Comparison of ENCODE assay signal across 9 cellular contexts in the genomic region with DNA sequence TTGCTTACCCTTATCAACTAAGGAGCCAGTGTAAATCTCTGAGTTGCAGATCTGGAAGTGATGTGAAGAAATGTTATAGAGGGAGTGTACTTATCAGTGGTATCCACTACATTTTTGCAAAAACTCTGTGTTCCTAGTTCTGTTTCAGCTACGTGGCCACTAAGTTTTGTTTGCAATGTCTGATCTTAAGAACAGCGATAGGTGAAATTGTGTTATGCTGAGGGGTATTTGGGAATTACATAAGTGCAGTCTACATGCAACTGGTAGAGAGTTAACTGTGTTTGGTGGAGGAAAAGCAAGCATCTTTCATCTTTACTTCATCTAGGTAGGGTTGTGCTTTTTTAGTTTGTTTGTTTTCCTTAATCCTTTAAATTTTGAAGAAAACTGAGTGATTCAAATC.
DNase-seq lines count a peak whose midpoint lies in the region; ATAC-seq, FAIRE-seq and TF ChIP-seq lines count a peak whose summit lies in the region.
"Had no signal": no experiment of that assay in that cellular context is flagged by ENCODE, and none has a peak within 500 bp of the region (broad histone marks: within the 10 kb centered on the region; RNA-seq: fewer than 3 reads in every experiment).

No MANE protein-coding gene starts in this region.

- no peak for DNase-seq in activated CD4-positive, alpha-beta T cell treated with anti-CD3 and anti-CD28 coated beads, Interleukin-2, amount 10 ng/mL, durations not matched to agents 7 days and 5 days
- no peak for DNase-seq in activated CD4-positive, alpha-beta T cell treated with anti-CD3 and anti-CD28 coated beads for 1 hour
- DNase-seq in activated B cell treated with CpG ODN at 0.5 μM for 24 hours = no peak
- no peak for DNase-seq in kidney
- peak; percentile 27 for DNase-seq in superior temporal gyrus (ENCODE audit: extremely low spot score)
- DNase-seq in RCC 7860 (ENCODE audit: low spot score) = no peak
- no peak for DNase-seq in anterior cingulate cortex (lab: John Stamatoyannopoulos, UW)
- no peak for DNase-seq in NCI-H82 treated with DMSO at 0.1 percent for 48 hours (lab: John Stamatoyannopoulos, UW; ENCODE audit: unreplicated experiment)

- H3K9ac ChIP-seq in kidney (ENCODE audit: low read length in 2 of 2) = no peak overlapping the region

- intact Hi-C loops in activated B cell treated with CpG ODN at 0.5 μM for 24 hours (cut with micrococcal nuclease) (loop anchor here (1.0 to 10.0 kb wide), 3 partner anchors 8 to 1370 kb away; a partner anchor contains a TSS), kidney (cut with DNase I) (no loop called here)

- H3K9me3 ChIP-seq in kidney (ENCODE audit: control insufficient read depth in 1 of 2, low read length in 2 of 2) = no peaks in the 10 kb centered on the region

- H3K9me3 Mint-ChIP-seq in activated CD4-positive, alpha-beta T cell treated with anti-CD3 and anti-CD28 coated beads, Interleukin-2, amount 10 ng/mL, durations not matched to agents 7 days and 5 days = no peaks in the 10 kb centered on the region
- H3K9me3 Mint-ChIP-seq in activated B cell treated with CpG ODN at 0.5 μM for 24 hours = no peaks in the 10 kb centered on the region

- H3K4me3 ChIP-seq in kidney (ENCODE audit: low read length in 2 of 2) = peak overlapping the region; percentile 3 to 15

- POLR2A ChIA-PET in activated CD4-positive, alpha-beta T cell treated with anti-CD3 and anti-CD28 coated beads, Interleukin-2, amount 10 ng/mL, durations not matched to agents 7 days and 5 days (lab: Charles Lee) = no interaction called here
- POLR2A ChIA-PET in activated B cell treated with CpG ODN at 0.5 μM for 24 hours (lab: Charles Lee) = interaction anchor here (1.0 to 11.2 kb wide), 17 partner anchors 11 to 110 kb away, joined by 3 to 279 read pairs (median 10); no protein-coding TSS in a partner anchor

- no peak for ATAC-seq in activated B cell treated with CpG ODN at 0.5 μM for 24 hours (ENCODE audit: low read depth)
- ATAC-seq: SK-N-SH treated with all-trans-retinoic acid at 6 μM for 48 hours had no signal

- CTCF ChIA-PET in activated CD4-positive, alpha-beta T cell treated with anti-CD3 and anti-CD28 coated beads, Interleukin-2, amount 10 ng/mL, durations not matched to agents 7 days and 5 days (lab: Charles Lee) = interaction anchor here (0.9 to 4.0 kb wide), 6 partner anchors 11 to 111 kb away, joined by 3 to 20 read pairs (median 3); no protein-coding TSS in a partner anchor
- CTCF ChIA-PET in activated B cell treated with CpG ODN at 0.5 μM for 24 hours (lab: Charles Lee) = interaction anchor here (0.7 to 2.9 kb wide), 10 partner anchors 15 to 161 kb away, joined by 3 to 17 read pairs (median 4); no protein-coding TSS in a partner anchor

- peak overlapping the region; percentile 38 to 78 for H3K27ac ChIP-seq in kidney (ENCODE audit: low read depth in 2 of 2, low read length in 2 of 2)

- H3K36me3 Mint-ChIP-seq in activated CD4-positive, alpha-beta T cell treated with anti-CD3 and anti-CD28 coated beads, Interleukin-2, amount 10 ng/mL, durations not matched to agents 7 days and 5 days (ENCODE audit: low read depth) = peaks cover 53% of the 10 kb centered on the region
- H3K36me3 Mint-ChIP-seq in activated B cell treated with CpG ODN at 0.5 μM for 24 hours (ENCODE audit: low read depth) = peaks cover 71% of the 10 kb centered on the region

- H3K4me1 ChIP-seq in kidney (ENCODE audit: control insufficient read depth in 1 of 2, insufficient read depth in 1 of 2, low read depth in 1 of 2, low read length in 2 of 2) = peaks cover 0 to 7% of the 10 kb centered on the region in 2 donors

- no peaks in the 10 kb centered on the region for H3K27me3 Mint-ChIP-seq in activated CD4-positive, alpha-beta T cell treated with anti-CD3 and anti-CD28 coated beads, Interleukin-2, amount 10 ng/mL, durations not matched to agents 7 days and 5 days
- H3K27me3 Mint-ChIP-seq in activated B cell treated with CpG ODN at 0.5 μM for 24 hours = no peaks in the 10 kb centered on the region

- no peaks in the 10 kb centered on the region for H3K36me3 ChIP-seq in kidney (ENCODE audit: control insufficient read depth in 1 of 2, insufficient read depth in 2 of 2, low read length in 2 of 2)

- no peak for FAIRE-seq in kidney (lab: Jason Lieb, UNC)
- FAIRE-seq in RCC 7860 (lab: Jason Lieb, UNC) = no peak

- TF ChIP-seq CTCF in activated B cell treated with CpG ODN at 0.5 μM for 24 hours (IDR thresholded peaks at IDR 0.05) = no peak
- TF ChIP-seq CTCF in kidney (IDR thresholded peaks at IDR 0.05; ENCODE audit: borderline replicate concordance, extremely low read depth, insufficient read depth) = no peak

- H3K4me1 Mint-ChIP-seq in activated CD4-positive, alpha-beta T cell treated with anti-CD3 and anti-CD28 coated beads, Interleukin-2, amount 10 ng/mL, durations not matched to agents 7 days and 5 days = peaks cover 65% of the 10 kb centered on the region
- peaks cover 69% of the 10 kb centered on the region for H3K4me1 Mint-ChIP-seq in activated B cell treated with CpG ODN at 0.5 μM for 24 hours

- H3K27ac Mint-ChIP-seq in activated CD4-positive, alpha-beta T cell treated with anti-CD3 and anti-CD28 coated beads, Interleukin-2, amount 10 ng/mL, durations not matched to agents 7 days and 5 days = peak overlapping the region; percentile 98
- peak overlapping the region; percentile 98 for H3K27ac Mint-ChIP-seq in activated B cell treated with CpG ODN at 0.5 μM for 24 hours

- H3K4me3 Mint-ChIP-seq in activated CD4-positive, alpha-beta T cell treated with anti-CD3 and anti-CD28 coated beads, Interleukin-2, amount 10 ng/mL, durations not matched to agents 7 days and 5 days = peak overlapping the region; percentile 97
- peak overlapping the region; percentile 98 for H3K4me3 Mint-ChIP-seq in activated B cell treated with CpG ODN at 0.5 μM for 24 hours
